In the genomic region with DNA sequence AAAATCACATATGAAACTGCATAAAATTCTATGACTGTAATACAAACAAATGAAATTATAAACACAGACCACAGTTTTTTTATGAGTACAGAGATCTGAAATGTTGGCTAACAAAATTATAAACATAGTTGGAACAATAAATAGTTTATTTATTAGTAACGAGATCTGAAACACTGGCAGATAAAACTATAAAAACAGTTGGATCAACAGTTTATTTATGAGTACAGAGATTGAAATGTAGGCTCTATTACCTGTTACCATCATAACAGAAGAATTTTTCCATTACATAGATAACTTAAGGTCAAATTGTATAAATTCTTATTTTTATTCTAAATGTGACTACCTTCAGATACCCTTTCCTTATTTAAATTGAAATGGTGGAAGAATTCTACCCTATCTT, we compare ENCODE assay signal across 16 cellular contexts. TPM values are rescaled to one million over a fixed set of nuclear protein-coding genes. Genes with fewer than 3 reads are reported as not detected.
DNase-seq lines count a peak whose midpoint lies in the region; ATAC-seq and TF ChIP-seq lines count a peak whose summit lies in the region.
"Had no signal": no experiment of that assay in that cellular context is flagged by ENCODE, and none has a peak within 500 bp of the region (broad histone marks: within the 10 kb centered on the region; RNA-seq: fewer than 3 reads in every experiment).

No MANE protein-coding gene starts in this region.

- H4K20me1 ChIP-seq in Karpas-422 (ENCODE audit: insufficient read depth, low read depth, low read length): no peaks in the 10 kb centered on the region
- no peaks in the 10 kb centered on the region for H4K20me1 ChIP-seq in OCI-LY7 (ENCODE audit: insufficient read depth, low read length)

- H3K27me3 Mint-ChIP-seq in activated T-cell treated with anti-CD3 and anti-CD28 coated beads, Interleukin-2, amount 50 U/mL, for 72 hours (ENCODE audit: low read depth): no peaks in the 10 kb centered on the region
- H3K27me3 Mint-ChIP-seq: B cell; CD4-positive, CD25-positive, alpha-beta regulatory T cell had no signal

- H3K9me2 ChIP-seq in Karpas-422 (replicated peaks; ENCODE audit: insufficient read depth, low read length) (no peaks in the 10 kb centered on the region), OCI-LY7 (ENCODE audit: insufficient read depth, low read length) (no peaks in the 10 kb centered on the region)

- no peaks in the 10 kb centered on the region for H3K36me3 Mint-ChIP-seq in activated T-cell treated with anti-CD3 and anti-CD28 coated beads, Interleukin-2, amount 50 U/mL, for 72 hours (ENCODE audit: insufficient read depth in 2 of 2)

- H3K4me1 Mint-ChIP-seq in activated T-cell treated with anti-CD3 and anti-CD28 coated beads, Interleukin-2, amount 50 U/mL, for 72 hours (ENCODE audit: low read depth): peaks cover 31% of the 10 kb centered on the region
- H3K4me1 Mint-ChIP-seq: GM23338 had no signal

- TF ChIP-seq POLR2A in thyroid gland (IDR thresholded peaks at IDR 0.05): no peak

- peaks cover 63% of the 10 kb centered on the region for H3K4me1 ChIP-seq in left ventricle myocardium inferior
- peaks cover 63% of the 10 kb centered on the region for H3K4me1 ChIP-seq in Karpas-422 (ENCODE audit: low read length)
- peaks cover 100% of the 10 kb centered on the region for H3K4me1 ChIP-seq in OCI-LY7 (ENCODE audit: insufficient read depth, low read length, poor library complexity, severe bottlenecking)
- H3K4me1 ChIP-seq in thyroid gland: peaks cover 21 to 36% of the 10 kb centered on the region in 2 donors
- H3K4me1 ChIP-seq: Caco-2 had no signal

- H3K36me3 ChIP-seq in left ventricle myocardium inferior: peaks cover 3% of the 10 kb centered on the region
- H3K36me3 ChIP-seq in Karpas-422 (ENCODE audit: insufficient read depth, low read length): peaks cover 15% of the 10 kb centered on the region; the same call in 1 of the 2 replicates
- H3K36me3 ChIP-seq in OCI-LY7 (ENCODE audit: insufficient read depth, low read length): peaks cover 25% of the 10 kb centered on the region
- no peaks in the 10 kb centered on the region for H3K36me3 ChIP-seq in thyroid gland

- H3K9ac ChIP-seq in Karpas-422 (ENCODE audit: low read length): no peak overlapping the region
- H3K9ac ChIP-seq: BLaER1 treated with 17β-estradiol and CSF1 and Interleukin-3, amounts not matched to agents 10 nM and 100 nM had no signal

- CTCF ChIA-PET in OCI-LY7 (lab: Charles Lee; ENCODE audit: unreplicated experiment): no interaction called here

- POLR2A ChIA-PET in OCI-LY7 (lab: Charles Lee): interaction anchor here (0.6 kb wide), 1 partner anchor 16 kb away, joined by 3 read pairs; no protein-coding TSS in a partner anchor

- DNase-seq in left ventricle myocardium inferior: no peak
- DNase-seq in Right ventricle myocardium superior: no peak
- no peak for DNase-seq in Karpas-422
- no peak for DNase-seq in OCI-LY7 (ENCODE audit: low spot score)
- DNase-seq in thyroid gland: no peak
- DNase-seq in H4 (ENCODE audit: low spot score): no peak
- no peak for DNase-seq in NCI-H146 (lab: John Stamatoyannopoulos, UW)
- no peak for DNase-seq in activated T-cell treated with anti-CD3 and anti-CD28 coated beads, Interleukin-2, amount 50 U/mL, for 72 hours
- DNase-seq: 8988T; Caco-2; CD4-positive, CD25-positive, alpha-beta regulatory T cell; GDM1; H7 had no signal

- no TSS peak for BruUV-seq in OCI-LY7 (replicated peaks; lab: Mats Ljungman, UMichigan)

- intact Hi-C loops in left ventricle myocardium inferior (cut with micrococcal nuclease) (no loop called here), Right ventricle myocardium superior (cut with DNase I) (no loop called here), OCI-LY7 (cut with micrococcal nuclease; ENCODE audit: unreplicated experiment) (loop anchor here (10.0 kb wide), 2 partner anchors 199 to 571 kb away; a partner anchor contains a TSS), thyroid gland (cut with DNase I) (no loop called here)

- H3K9me3 ChIP-seq in left ventricle myocardium inferior (replicated peaks) (no peaks in the 10 kb centered on the region), Karpas-422 (ENCODE audit: low read length) (no peaks in the 10 kb centered on the region), OCI-LY7 (ENCODE audit: low read length) (peaks cover 3% of the 10 kb centered on the region; the same call in 1 of the 2 replicates), thyroid gland (no peaks in the 10 kb centered on the region)
- H3K9me3 ChIP-seq: BLaER1 treated with 17β-estradiol and CSF1 and Interleukin-3, amounts not matched to agents 10 nM and 100 nM; Caco-2 had no signal

- H3K27ac ChIP-seq in left ventricle myocardium inferior (replicated peaks): peak overlapping the region; percentile 78
- H3K27ac ChIP-seq in Karpas-422 (ENCODE audit: low read length): peak overlapping the region; percentile 20
- peak overlapping the region; percentile 84 for H3K27ac ChIP-seq in OCI-LY7 (ENCODE audit: low read depth, low read length, poor library complexity, severe bottlenecking)
- peak overlapping the region in 2 of 3 donors; percentile 43 to 49 for H3K27ac ChIP-seq in thyroid gland
- H3K27ac ChIP-seq: BLaER1 treated with 17β-estradiol and CSF1 and Interleukin-3, amounts not matched to agents 10 nM and 100 nM had no signal

- no peak overlapping the region for H3K4me3 Mint-ChIP-seq in activated T-cell treated with anti-CD3 and anti-CD28 coated beads, Interleukin-2, amount 50 U/mL, for 72 hours
- H3K4me3 Mint-ChIP-seq: B cell; CD4-positive, CD25-positive, alpha-beta regulatory T cell; GM23338 had no signal

- H2AFZ ChIP-seq in Karpas-422 (ENCODE audit: low read length): no peak overlapping the region
- H2AFZ ChIP-seq in OCI-LY7 (ENCODE audit: low read length): no peak overlapping the region
- H2AFZ ChIP-seq: GM23338 had no signal

- no peak overlapping the region for H3K27ac Mint-ChIP-seq in activated T-cell treated with anti-CD3 and anti-CD28 coated beads, Interleukin-2, amount 50 U/mL, for 72 hours
- H3K27ac Mint-ChIP-seq: B cell, GM23338 had no signal

- H3K27me3 ChIP-seq in left ventricle myocardium inferior (ENCODE audit: low read depth): no peaks in the 10 kb centered on the region
- H3K27me3 ChIP-seq in Karpas-422 (ENCODE audit: low read length): no peaks in the 10 kb centered on the region
- no peaks in the 10 kb centered on the region for H3K27me3 ChIP-seq in thyroid gland
- H3K27me3 ChIP-seq: BLaER1 treated with 17β-estradiol and CSF1 and Interleukin-3, amounts not matched to agents 10 nM and 100 nM had no signal

- no peak overlapping the region for H3K4me3 ChIP-seq in left ventricle myocardium inferior
- H3K4me3 ChIP-seq in Karpas-422 (ENCODE audit: low read length): no peak overlapping the region
- H3K4me3 ChIP-seq in OCI-LY7 (ENCODE audit: low read depth, low read length, poor library complexity, severe bottlenecking): peak overlapping the region; percentile 29
- no peak overlapping the region for H3K4me3 ChIP-seq in thyroid gland (replicated peaks in 1 of 3)
- H3K4me3 ChIP-seq: BLaER1 treated with 17β-estradiol and CSF1 and Interleukin-3, amounts not matched to agents 10 nM and 100 nM; GM23338 had no signal

- H3K4me2 ChIP-seq in Karpas-422 (ENCODE audit: low read depth, low read length, poor library complexity, severe bottlenecking) (peak overlapping the region; percentile 20), OCI-LY7 (ENCODE audit: low read length) (peak overlapping the region; percentile 61)
- H3K4me2 ChIP-seq: BLaER1 treated with 17β-estradiol and CSF1 and Interleukin-3, amounts not matched to agents 10 nM and 100 nM; GM23338 had no signal

- TF ChIP-seq CTCF in left ventricle myocardium inferior (IDR thresholded peaks at IDR 0.05; ENCODE audit: borderline replicate concordance) (no peak), OCI-LY7 (conservative IDR thresholded peaks at IDR 0.05; ENCODE audit: low read length) (no peak), thyroid gland (IDR thresholded peaks at IDR 0.05) (no peak)

- no peak for ATAC-seq in Right ventricle myocardium superior (ENCODE audit: poor library complexity)
- ATAC-seq in activated T-cell treated with anti-CD3 and anti-CD28 coated beads, Interleukin-2, amount 50 U/mL, for 72 hours (replicated peaks in 1 of 2): no peak
- ATAC-seq: GM23338 had no signal

- H3K9me3 Mint-ChIP-seq in activated T-cell treated with anti-CD3 and anti-CD28 coated beads, Interleukin-2, amount 50 U/mL, for 72 hours: no peaks in the 10 kb centered on the region
- H3K9me3 Mint-ChIP-seq: CD4-positive, CD25-positive, alpha-beta regulatory T cell; GM23338 had no signal

- H3K79me2 ChIP-seq in Karpas-422 (ENCODE audit: low read length): peaks cover 95% of the 10 kb centered on the region
- peaks cover 98% of the 10 kb centered on the region for H3K79me2 ChIP-seq in OCI-LY7 (ENCODE audit: insufficient read depth, low read depth, low read length)

- WGBS in thyroid gland, 2 donors: 82 to 90% methylated on average over 1 of the region's 1 CpG

RNA-seq across cellular contexts. Expression of a gene that starts 14.5 kb away (rescaled TPM):
- total RNA-seq in left ventricle myocardium inferior (16.9 TPM), Right ventricle myocardium superior (16.0 TPM), OCI-LY7 (2022) (104 and 114 TPM in 2 replicates), thyroid gland (10 to 100 TPM; 19.3 to 27.7 (median 20.0) TPM)
- total RNA-seq in Karpas-422 (2014; rRNA removed; shearing (Covaris generic); ENCODE audit: low replicate concordance): 17.0 and 28.3 TPM in 2 replicates
- total RNA-seq in OCI-LY7 (2014; rRNA removed; shearing (Covaris generic)): 24.1 and 29.0 TPM in 2 replicates
- 8.2 and 9.2 TPM in 2 replicates for total RNA-seq in H4 (2014; rRNA removed; shearing (Covaris generic))
- total RNA-seq in activated T-cell treated with anti-CD3 and anti-CD28 coated beads, Interleukin-2, amount 50 U/mL, for 72 hours: 10 to 100 TPM; 27.0 to 28.9 TPM

Comparison
In these comparisons a context has a peak if more than half of its experiments do, and no peak if none do; other contexts are left out.
1. H3K27ac ChIP-seq: peak in every context shown above with its lines; median percentile 84 in OCI-LY7; 78 in left ventricle myocardium inferior; 46 in thyroid gland; 20 in Karpas-422.